11 cellular contexts compared by ENCODE assay signal in genomic region chr1:226661271-226661670, GRCh38.
DNase-seq lines count a peak whose midpoint lies in the region; TF ChIP-seq lines count a peak whose summit lies in the region.
"Had no signal": no experiment of that assay in that cellular context is flagged by ENCODE, and none has a peak within 500 bp of the region (broad histone marks: within the 10 kb centered on the region; RNA-seq: fewer than 3 reads in every experiment).

No MANE protein-coding gene starts in this region.

- H3K4me1 ChIP-seq in liver (ENCODE audit: control insufficient read depth in 4 of 4, insufficient read depth in 4 of 4, low read length in 3 of 4) (peaks cover 0 to 14% (median 1%) of the 10 kb centered on the region in 4 donors), subcutaneous abdominal adipose tissue (ENCODE audit: control insufficient read depth in 5 of 5, insufficient read depth in 5 of 5, low read length in 5 of 5) (peaks cover 47 to 100% (median 95%) of the 10 kb centered on the region in 5 donors)

- no peak for DNase-seq in activated CD4-positive, alpha-beta T cell treated with anti-CD3 and anti-CD28 coated beads, Interleukin-2, amount 10 ng/mL, durations not matched to agents 7 days and 5 days
- DNase-seq in activated CD4-positive, alpha-beta T cell treated with anti-CD3 and anti-CD28 coated beads, Interleukin-2, amount 50 U/mL, for 1 hour, result no peak
- DNase-seq in activated naive CD8-positive, alpha-beta T cell treated with anti-CD3 and anti-CD28 coated beads for 36 hours, result no peak
- DNase-seq in NCI-H524 (lab: John Stamatoyannopoulos, UW), result no peak
- DNase-seq in hippocampal formation (lab: John Stamatoyannopoulos, UW), result no peak
- no peak for DNase-seq in GF-D8 (lab: John Stamatoyannopoulos, UW)
- DNase-seq: left colon; stimulated activated CD4-positive, alpha-beta T cell treated with anti-CD3 and anti-CD28 coated beads, Interleukin-15, amount 100 ng/mL, for 24 hours had no signal

- CTCF ChIA-PET in activated CD4-positive, alpha-beta T cell treated with anti-CD3 and anti-CD28 coated beads, Interleukin-2, amount 10 ng/mL, durations not matched to agents 7 days and 5 days (lab: Charles Lee), result interaction anchor here (0.9 to 2.5 kb wide), 8 partner anchors 10 to 167 kb away, joined by 3 to 6 read pairs (median 4); no protein-coding TSS in a partner anchor

- H3K36me3 ChIP-seq in liver (ENCODE audit: control insufficient read depth in 4 of 4, insufficient read depth in 3 of 4, low read depth in 1 of 4, low read length in 3 of 4) (no peaks in the 10 kb centered on the region), subcutaneous abdominal adipose tissue (ENCODE audit: control insufficient read depth in 5 of 5, insufficient read depth in 5 of 5, low read length in 5 of 5) (peaks cover 0 to 2% (median 0%) of the 10 kb centered on the region in 5 donors)
- H3K36me3 ChIP-seq: SJSA1 had no signal

- TF ChIP-seq RAD21 in liver (IDR thresholded peaks at IDR 0.05), result no peak

- H3K9me3 Mint-ChIP-seq in activated CD4-positive, alpha-beta T cell treated with anti-CD3 and anti-CD28 coated beads, Interleukin-2, amount 10 ng/mL, durations not matched to agents 7 days and 5 days, result no peaks in the 10 kb centered on the region
- H3K9me3 Mint-ChIP-seq in activated naive CD8-positive, alpha-beta T cell treated with anti-CD3 and anti-CD28 coated beads for 36 hours, result no peaks in the 10 kb centered on the region

- no peak overlapping the region for H3K4me3 ChIP-seq in liver (ENCODE audit: low read depth in 1 of 3, low read length in 3 of 3)
- no peak overlapping the region for H3K4me3 ChIP-seq in subcutaneous abdominal adipose tissue (ENCODE audit: low read depth in 1 of 5, low read length in 5 of 5)
- H3K4me3 ChIP-seq: SJSA1 had no signal

- H3K27ac ChIP-seq in liver (ENCODE audit: low read depth in 1 of 2, low read length in 2 of 2) (peak overlapping the region; percentile 73 to 74), subcutaneous abdominal adipose tissue (ENCODE audit: low read depth, low read length) (peak overlapping the region; percentile 92)
- H3K27ac ChIP-seq: SJSA1 had no signal

- H3K9me3 ChIP-seq in liver (ENCODE audit: control insufficient read depth in 4 of 4, low read length in 3 of 4) (no peaks in the 10 kb centered on the region), subcutaneous abdominal adipose tissue (ENCODE audit: control insufficient read depth in 5 of 5, low read length in 5 of 5) (no peaks in the 10 kb centered on the region)
- H3K9me3 ChIP-seq: SJSA1 had no signal

- H3K4me3 Mint-ChIP-seq in activated CD4-positive, alpha-beta T cell treated with anti-CD3 and anti-CD28 coated beads, Interleukin-2, amount 10 ng/mL, durations not matched to agents 7 days and 5 days, result no peak overlapping the region
- H3K4me3 Mint-ChIP-seq in activated naive CD8-positive, alpha-beta T cell treated with anti-CD3 and anti-CD28 coated beads for 36 hours, result no peak overlapping the region

- H3K27ac Mint-ChIP-seq in activated CD4-positive, alpha-beta T cell treated with anti-CD3 and anti-CD28 coated beads, Interleukin-2, amount 10 ng/mL, durations not matched to agents 7 days and 5 days, result peak overlapping the region; percentile 91
- H3K27ac Mint-ChIP-seq in activated naive CD8-positive, alpha-beta T cell treated with anti-CD3 and anti-CD28 coated beads for 36 hours, result peak overlapping the region; percentile 93

- POLR2A ChIA-PET in activated CD4-positive, alpha-beta T cell treated with anti-CD3 and anti-CD28 coated beads, Interleukin-2, amount 10 ng/mL, durations not matched to agents 7 days and 5 days (lab: Charles Lee), result no interaction called here

- no peaks in the 10 kb centered on the region for H3K27me3 Mint-ChIP-seq in activated CD4-positive, alpha-beta T cell treated with anti-CD3 and anti-CD28 coated beads, Interleukin-2, amount 10 ng/mL, durations not matched to agents 7 days and 5 days
- H3K27me3 Mint-ChIP-seq in activated naive CD8-positive, alpha-beta T cell treated with anti-CD3 and anti-CD28 coated beads for 36 hours, result no peaks in the 10 kb centered on the region

- H3K27me3 ChIP-seq in liver (ENCODE audit: control insufficient read depth in 4 of 4, insufficient read depth in 4 of 4, low read length in 3 of 4) (no peaks in the 10 kb centered on the region), subcutaneous abdominal adipose tissue (ENCODE audit: control insufficient read depth in 5 of 5, insufficient read depth in 4 of 5, low read length in 5 of 5) (peaks cover 0 to 3% (median 0%) of the 10 kb centered on the region in 5 donors)
- H3K27me3 ChIP-seq: SJSA1 had no signal

- WGBS in liver, result 82% methylated on average over 2 of the region's 2 CpGs

- TF ChIP-seq CTCF in liver (IDR thresholded peaks at IDR 0.05; ENCODE audit: low read depth, low read length, missing input control), result no peak

- peaks cover 34% of the 10 kb centered on the region for H3K36me3 Mint-ChIP-seq in activated CD4-positive, alpha-beta T cell treated with anti-CD3 and anti-CD28 coated beads, Interleukin-2, amount 10 ng/mL, durations not matched to agents 7 days and 5 days (ENCODE audit: low read depth)
- H3K36me3 Mint-ChIP-seq in activated naive CD8-positive, alpha-beta T cell treated with anti-CD3 and anti-CD28 coated beads for 36 hours, result peaks cover 20% of the 10 kb centered on the region

- H3K9ac ChIP-seq in liver (ENCODE audit: low read depth in 1 of 2, low read length in 2 of 2) (no peak overlapping the region), subcutaneous abdominal adipose tissue (ENCODE audit: low read length in 5 of 5) (peak overlapping the region in 3 of 5 donors; percentile 38 to 62 (median 41))

- peaks cover 66% of the 10 kb centered on the region for H3K4me1 Mint-ChIP-seq in activated CD4-positive, alpha-beta T cell treated with anti-CD3 and anti-CD28 coated beads, Interleukin-2, amount 10 ng/mL, durations not matched to agents 7 days and 5 days
- H3K4me1 Mint-ChIP-seq in activated naive CD8-positive, alpha-beta T cell treated with anti-CD3 and anti-CD28 coated beads for 36 hours, result peaks cover 96% of the 10 kb centered on the region

TF ChIP-seq in liver, 16 proteins besides CTCF, POLR2A, EP300 and RAD21:
- TF ChIP-seq SP1 (IDR thresholded peaks at IDR 0.05) (no peak), HNF4A (conservative IDR thresholded peaks at IDR 0.05) (no peak)

Comparison
In these comparisons a context has a peak if more than half of its experiments do, and no peak if none do; other contexts are left out.
1. H3K9ac ChIP-seq: peak in subcutaneous abdominal adipose tissue (3 of 5); none in liver (0 of 2).